ENCODE assay signal across 8 cellular contexts in genomic region chr3:107431298-107432012, GRCh38.
DNase-seq lines count a peak whose midpoint lies in the region; ATAC-seq and TF ChIP-seq lines count a peak whose summit lies in the region.

No MANE protein-coding gene starts in this region.

- H3K4me3 ChIP-seq in AG04449 (ENCODE audit: low read depth, low read length): peak overlapping the region; percentile 56

- POLR2A ChIA-PET in AG04449 (lab: Yijun Ruan, JAX): interaction anchor here (1.0 to 1.5 kb wide), 2 partner anchors 26 to 191 kb away, joined by 3 to 4 read pairs; no protein-coding TSS in a partner anchor

- CTCF ChIA-PET in AG04449 (lab: Yijun Ruan, JAX): interaction anchor here (0.7 to 7.9 kb wide), 14 partner anchors 8 to 211 kb away, joined by 3 to 287 read pairs (median 22); no protein-coding TSS in a partner anchor

- TF ChIP-seq CTCF in AG04449 (IDR thresholded peaks at IDR 0.05; ENCODE audit: insufficient read depth, low read length, missing control alignments): no peak

- ATAC-seq in GM18517 (IDR thresholded peaks at IDR 0.05; ENCODE audit: unreplicated experiment): peak; percentile 55
- peak; percentile 60 for ATAC-seq in HG02943 (IDR thresholded peaks at IDR 0.05; ENCODE audit: low read depth, unreplicated experiment)

- DNase-seq in AG04449 (ENCODE audit: low read depth, low spot score) (no peak), NCI-H226 (peak; percentile 22), dedifferentiated amniotic fluid mesenchymal stem cell (ENCODE audit: extremely low spot score) (peak; percentile 54), left kidney (ENCODE audit: low read depth, low spot score) (peak; percentile 90)
- peak; percentile 25 to 27 for DNase-seq in activated CD4-positive, alpha-beta T cell treated with anti-CD3 and anti-CD28 coated beads for 4 hours
- DNase-seq in stimulated activated CD4-positive, alpha-beta T cell treated with anti-CD3 and anti-CD28 coated beads, Interleukin-4, amount 100 ng/mL, for 1 hour: peak; percentile 42
